Comparison of ENCODE assay signal across 9 cellular contexts in genomic region chr19:9431475-9431874, GRCh38. TPM values are rescaled to one million over a fixed set of nuclear protein-coding genes. Genes with fewer than 3 reads are reported as not detected.
DNase-seq lines count a peak whose midpoint lies in the region; ATAC-seq and FAIRE-seq lines count a peak whose summit lies in the region.
"Had no signal": no experiment of that assay in that cellular context is flagged by ENCODE, and none has a peak within 500 bp of the region (broad histone marks: within the 10 kb centered on the region; RNA-seq: fewer than 3 reads in every experiment).

No MANE protein-coding gene starts in this region.

- peak in 3 of 5 donors; percentile 26 to 45 (median 27) for DNase-seq in CD4-positive, alpha-beta memory T cell
- DNase-seq in HTR-8/SVneo (ENCODE audit: insufficient read length, low spot score) (peak; percentile 7), left ventricle myocardium superior (peak; percentile 53), SHP77 treated with DMSO at 0.1 percent for 48 hours (lab: John Stamatoyannopoulos, UW) (no peak)
- DNase-seq in activated CD4-positive, alpha-beta T cell treated with anti-CD3 and anti-CD28 coated beads for 36 hours = peak; percentile 77
- peak; percentile 80 for DNase-seq in stimulated activated CD8-positive, alpha-beta memory T cell treated with anti-CD3 and anti-CD28 coated beads, Interleukin-4, amount 100 ng/mL, for 48 hours

- H3K27ac ChIP-seq in CD4-positive, alpha-beta memory T cell (ENCODE audit: low read depth, low read length) = no peak overlapping the region
- H3K27ac ChIP-seq: thoracic aorta had no signal

- peaks cover 29 to 61% (median 36%) of the 10 kb centered on the region in 4 donors for H3K4me1 Mint-ChIP-seq in CD4-positive, alpha-beta memory T cell
- H3K4me1 Mint-ChIP-seq in activated CD4-positive, alpha-beta T cell treated with anti-CD3 and anti-CD28 coated beads for 36 hours = peaks cover 33% of the 10 kb centered on the region

- no peak for FAIRE-seq in HTR-8/SVneo (lab: Jason Lieb, UNC)

- POLR2A ChIA-PET in CD4-positive, alpha-beta memory T cell (lab: Charles Lee; ENCODE audit: partially characterized antibody) = interaction anchor here (0.8 kb wide), 1 partner anchor 227 kb away, joined by 3 read pairs; no protein-coding TSS in a partner anchor
- POLR2A ChIA-PET in activated CD4-positive, alpha-beta T cell treated with anti-CD3 and anti-CD28 coated beads for 36 hours (lab: Charles Lee) = no interaction called here

- H3K27me3 ChIP-seq in CD4-positive, alpha-beta memory T cell (ENCODE audit: insufficient read depth, low read length) = no peaks in the 10 kb centered on the region

- H3K27ac Mint-ChIP-seq in CD4-positive, alpha-beta memory T cell = peak overlapping the region in 4 of 7 donors; percentile 45 to 84 (median 78)
- H3K27ac Mint-ChIP-seq in activated CD4-positive, alpha-beta T cell treated with anti-CD3 and anti-CD28 coated beads for 36 hours = no peak overlapping the region

- H3K36me3 ChIP-seq in CD4-positive, alpha-beta memory T cell (ENCODE audit: insufficient read depth, low read length) = peaks cover 28% of the 10 kb centered on the region

- peaks cover 30% of the 10 kb centered on the region for H3K4me1 ChIP-seq in CD4-positive, alpha-beta memory T cell (ENCODE audit: insufficient read depth, low read length)

- peak; percentile 35 for ATAC-seq in activated CD4-positive, alpha-beta T cell treated with anti-CD3 and anti-CD28 coated beads for 36 hours
- peak; percentile 47 for ATAC-seq in left ventricle myocardium superior
- ATAC-seq in HG03097 (IDR thresholded peaks at IDR 0.05; ENCODE audit: low FRiP score, unreplicated experiment) = no peak
- ATAC-seq in HG03159 (IDR thresholded peaks at IDR 0.05; ENCODE audit: unreplicated experiment) = no peak

- peak overlapping the region in 4 of 8 donors; percentile 8 to 79 (median 41) for H3K4me3 Mint-ChIP-seq in CD4-positive, alpha-beta memory T cell
- no peak overlapping the region for H3K4me3 Mint-ChIP-seq in activated CD4-positive, alpha-beta T cell treated with anti-CD3 and anti-CD28 coated beads for 36 hours

- H3K4me3 ChIP-seq in CD4-positive, alpha-beta memory T cell (ENCODE audit: low read length in 2 of 2) = no peak overlapping the region
- H3K4me3 ChIP-seq: thoracic aorta had no signal

- intact Hi-C loops in CD4-positive, alpha-beta memory T cell (cut with micrococcal nuclease) = loop anchor here (10.0 kb wide), 1 partner anchor 333 kb away; the partner anchor contains the start of gene ZNF846
- intact Hi-C loops in activated CD4-positive, alpha-beta T cell treated with anti-CD3 and anti-CD28 coated beads for 36 hours (cut with DNase I, micrococcal nuclease) = loop anchor here (1.0 to 10.0 kb wide), 4 partner anchors 107 to 227 kb away; partner anchors contain the start of gene ZNF559 (in 1 of the 2)
- intact Hi-C loops in left ventricle myocardium superior (cut with micrococcal nuclease) = no loop called here

- H3K27me3 Mint-ChIP-seq in CD4-positive, alpha-beta memory T cell = no peaks in the 10 kb centered on the region
- H3K27me3 Mint-ChIP-seq in activated CD4-positive, alpha-beta T cell treated with anti-CD3 and anti-CD28 coated beads for 36 hours = no peaks in the 10 kb centered on the region

- no peaks in the 10 kb centered on the region for H3K9me3 ChIP-seq in CD4-positive, alpha-beta memory T cell (ENCODE audit: control insufficient read depth in 1 of 2, low read length in 2 of 2)
- H3K9me3 ChIP-seq: thoracic aorta had no signal

- H3K9me3 Mint-ChIP-seq in CD4-positive, alpha-beta memory T cell = peaks cover 0 to 24% (median 8%) of the 10 kb centered on the region in 8 donors
- peaks cover 14% of the 10 kb centered on the region for H3K9me3 Mint-ChIP-seq in activated CD4-positive, alpha-beta T cell treated with anti-CD3 and anti-CD28 coated beads for 36 hours (ENCODE audit: low read depth)

- peaks cover 69 to 80% of the 10 kb centered on the region in 2 donors for H3K36me3 Mint-ChIP-seq in CD4-positive, alpha-beta memory T cell
- H3K36me3 Mint-ChIP-seq in activated CD4-positive, alpha-beta T cell treated with anti-CD3 and anti-CD28 coated beads for 36 hours (ENCODE audit: low read depth) = peaks cover 70% of the 10 kb centered on the region

- CTCF ChIA-PET in CD4-positive, alpha-beta memory T cell (lab: Charles Lee; ENCODE audit: partially characterized antibody) = interaction anchor here (2.8 kb wide), 1 partner anchor 226 kb away, joined by 18 read pairs; no protein-coding TSS in a partner anchor
- CTCF ChIA-PET in activated CD4-positive, alpha-beta T cell treated with anti-CD3 and anti-CD28 coated beads for 36 hours (lab: Charles Lee) = interaction anchor here (1.0 to 1.1 kb wide), 2 partner anchors 224 to 226 kb away, joined by 4 to 5 read pairs; no protein-coding TSS in a partner anchor

RNA-seq across cellular contexts. Expression of gene ZNF266, which starts 3.9 kb away (rescaled TPM):
- 10 to 100 TPM; 73.4 to 76.4 TPM for total RNA-seq in CD4-positive, alpha-beta memory T cell
- polyA plus RNA-seq in CD4-positive, alpha-beta memory T cell = 10 to 100 TPM; 13.4 to 17.4 TPM
- 10 to 100 TPM; 17.1 to 22.4 TPM for total RNA-seq in activated CD4-positive, alpha-beta T cell treated with anti-CD3 and anti-CD28 coated beads for 36 hours
- 7.9 TPM for total RNA-seq in left ventricle myocardium superior

Comparison
In these comparisons a context has a peak if more than half of its experiments do, and no peak if none do; other contexts are left out.
1. ATAC-seq: peak in activated CD4-positive, alpha-beta T cell treated with anti-CD3 and anti-CD28 coated beads for 36 hours (single experiment) and left ventricle myocardium superior (single experiment); none in HG03097 (single experiment) and HG03159 (single experiment).